Comparison of ENCODE assay signal across 8 cellular contexts in genomic region chr6:79394690-79395089, GRCh38.
"Had no signal": no experiment of that assay in that cellular context is flagged by ENCODE, and none has a peak within 500 bp of the region (broad histone marks: within the 10 kb centered on the region; RNA-seq: fewer than 3 reads in every experiment).

No MANE protein-coding gene starts in this region.

- DNase-seq: GM23248, GOT3, H7, HFFc6 had no signal

- H3K27ac ChIP-seq: GM23248, HL-60 had no signal

- H3K4me1 ChIP-seq: HAP-1 had no signal

- H2AFZ ChIP-seq: GM23248 had no signal

- H3K9me3 ChIP-seq: HAP-1 had no signal

- ATAC-seq: HCT116, HepG2 had no signal

- H3K4me3 ChIP-seq: GM23248, HAP-1 had no signal

- H3K9ac ChIP-seq: GM23248 had no signal

- H3K36me3 ChIP-seq: HAP-1 had no signal
